ENCODE assay signal across 7 cellular contexts in genomic region chr2:230824406-230824978, GRCh38.
A peak's percentile ranks its signal among the peaks of the same experiment; 100 is the strongest.
DNase-seq lines count a peak whose midpoint lies in the region; ATAC-seq and TF ChIP-seq lines count a peak whose summit lies in the region.

No MANE protein-coding gene starts in this region.

- DNase-seq in NCI-H748 (lab: John Stamatoyannopoulos, UW; ENCODE audit: unreplicated experiment) (peak; percentile 82), ecto neural progenitor cell (ENCODE audit: low spot score) (peak; percentile 71), medulla oblongata (ENCODE audit: extremely low spot score) (peak; percentile 92)
- peak; percentile 21 to 24 for DNase-seq in activated CD4-positive, alpha-beta T cell treated with anti-CD3 and anti-CD28 coated beads, Interleukin-2, amount 50 U/mL, for 4 hours
- peak; percentile 15 to 23 for DNase-seq in stimulated activated CD8-positive, alpha-beta memory T cell treated with anti-CD3 and anti-CD28 coated beads, Interleukin-15, amount 100 ng/mL, for 48 hours (ENCODE audit: low read depth in 2 of 2)

- peak; percentile 58 for ATAC-seq in HG03460 (IDR thresholded peaks at IDR 0.05; ENCODE audit: unreplicated experiment)

- peak; percentile 54; the same call in 1 of the 2 replicates for TF ChIP-seq CTCF in GM12874 (IDR thresholded peaks at IDR 0.05; ENCODE audit: insufficient read depth, low read depth, low read length)

Comparison
In these comparisons a context has a peak if more than half of its experiments do, and no peak if none do; other contexts are left out.
1. Peak in every context shown above with its lines: DNase-seq and ATAC-seq.
2. DNase-seq: peak in every context shown above with its lines; median percentile 92 in medulla oblongata; 82 in NCI-H748; 71 in ecto neural progenitor cell; 22 in activated CD4-positive, alpha-beta T cell treated with anti-CD3 and anti-CD28 coated beads, Interleukin-2, amount 50 U/mL, for 4 hours; 19 in stimulated activated CD8-positive, alpha-beta memory T cell treated with anti-CD3 and anti-CD28 coated beads, Interleukin-15, amount 100 ng/mL, for 48 hours.